8 cellular contexts compared by ENCODE assay signal in genomic region chr17:18256776-18257175, GRCh38. TPM values are rescaled to one million over a fixed set of nuclear protein-coding genes. Genes with fewer than 3 reads are reported as not detected.
DNase-seq lines count a peak whose midpoint lies in the region; ATAC-seq and TF ChIP-seq lines count a peak whose summit lies in the region.
"Had no signal": no experiment of that assay in that cellular context is flagged by ENCODE, and none has a peak within 500 bp of the region (broad histone marks: within the 10 kb centered on the region; RNA-seq: fewer than 3 reads in every experiment).

No MANE protein-coding gene starts in this region.

- H3K27ac ChIP-seq in heart left ventricle: peak overlapping the region in 8 of 12 donors; percentile 94 to 99 (median 99)

- peaks cover 10% of the 10 kb centered on the region for H3K4me1 Mint-ChIP-seq in type B pancreatic cell (ENCODE audit: unreplicated experiment)

- intact Hi-C loops in heart left ventricle (cut with DNase I) (loop anchor here in 2 of 10 donors (5.0 to 10.0 kb wide), 2 partner anchors 58 to 69 kb away; partner anchors contain the start of genes SMCR8 (in 1 of the 2) and TOP3A (in 1 of the 2)), cardiac septum (cut with DNase I) (no loop called here)

- TF ChIP-seq POLR2A in heart left ventricle (IDR thresholded peaks at IDR 0.05): no peak

- peaks cover 6 to 48% (median 38%) of the 10 kb centered on the region in 12 donors for H3K4me1 ChIP-seq in heart left ventricle

- H3K27ac Mint-ChIP-seq in type B pancreatic cell: peak overlapping the region; percentile 98

- no peaks in the 10 kb centered on the region for H3K9me3 Mint-ChIP-seq in type B pancreatic cell

- no peaks in the 10 kb centered on the region for H3K27me3 ChIP-seq in heart left ventricle
- H3K27me3 ChIP-seq: tibial nerve had no signal

- TF ChIP-seq CTCF in heart left ventricle (IDR thresholded peaks at IDR 0.05) (no peak), fibroblast of pulmonary artery (IDR thresholded peaks at IDR 0.05; ENCODE audit: low read length, missing control alignments) (no peak), type B pancreatic cell (conservative IDR thresholded peaks at IDR 0.05) (no peak)

- DNase-seq in heart left ventricle (no peak), cardiac septum (ENCODE audit: low spot score) (no peak), fibroblast of pulmonary artery (ENCODE audit: low read depth) (no peak), type B pancreatic cell (ENCODE audit: extremely low spot score, unreplicated experiment) (no peak), Kasumi-1 (lab: John Stamatoyannopoulos, UW) (no peak)
- DNase-seq: NCI-H2081 treated with DMSO at 0.1 percent for 48 hours had no signal

- H3K27me3 Mint-ChIP-seq in type B pancreatic cell: no peaks in the 10 kb centered on the region

- H3K36me3 Mint-ChIP-seq in type B pancreatic cell: no peaks in the 10 kb centered on the region

- H3K4me3 ChIP-seq in heart left ventricle: peak overlapping the region in 8 of 12 donors; percentile 68 to 100 (median 95)
- H3K4me3 ChIP-seq in fibroblast of pulmonary artery (replicated peaks; ENCODE audit: low read depth, low read length): peak overlapping the region; percentile 84

- no peaks in the 10 kb centered on the region for H3K9me3 ChIP-seq in heart left ventricle
- H3K9me3 ChIP-seq: tibial nerve had no signal

- H3K4me3 Mint-ChIP-seq in type B pancreatic cell: peak overlapping the region; percentile 98

- ATAC-seq in heart left ventricle (no peak), GM18861 (IDR thresholded peaks at IDR 0.05; ENCODE audit: unreplicated experiment) (no peak)

- H3K36me3 ChIP-seq in heart left ventricle: peaks cover 2 to 50% (median 46%) of the 10 kb centered on the region in 9 donors

- 73 to 88% (median 79%) methylated on average over 7 of the region's 7 CpGs for WGBS in heart left ventricle, 4 donors

RNA-seq across cellular contexts. Expression of gene FLII, which starts 1.8 kb away (rescaled TPM):
- total RNA-seq in heart left ventricle (100 to 1,000 TPM; 218 to 535 (median 307) TPM), cardiac septum (294 TPM), type B pancreatic cell (ENCODE audit: low replicate concordance) (248 and 320 TPM in 2 replicates)
- polyA plus RNA-seq in heart left ventricle: 100 to 1,000 TPM; 321 to 364 TPM

RNA-seq across cellular contexts. Expression of gene MIEF2, which starts 3.7 kb away (rescaled TPM):
- 10 to 100 TPM; 23.2 to 46.9 (median 26.7) TPM for total RNA-seq in heart left ventricle
- polyA plus RNA-seq in heart left ventricle: 10 to 100 TPM; 18.8 to 27.4 TPM
- total RNA-seq in cardiac septum: 28.0 TPM
- total RNA-seq in type B pancreatic cell (ENCODE audit: low replicate concordance): 17.9 and 31.2 TPM in 2 replicates

RNA-seq across cellular contexts. Expression of gene LLGL1, which starts 31.3 kb away (rescaled TPM):
- total RNA-seq in heart left ventricle: 10 to 100 TPM in 5 of 9 donors, 1 to 10 TPM in 4; 6.8 to 20.7 (median 10.8) TPM
- polyA plus RNA-seq in heart left ventricle: 1 to 10 TPM; 5.3 to 8.9 TPM
- total RNA-seq in cardiac septum: 9.6 TPM
- total RNA-seq in type B pancreatic cell (ENCODE audit: low replicate concordance): 35.1 and 61.2 TPM in 2 replicates

RNA-seq across cellular contexts. Expression of gene TOP3A, which starts 58.0 kb away (rescaled TPM):
- total RNA-seq in heart left ventricle (10 to 100 TPM in 8 of 9 donors, 1 to 10 TPM in 1; 9.4 to 26.1 (median 12.8) TPM), cardiac septum (14.1 TPM), type B pancreatic cell (ENCODE audit: low replicate concordance) (47.5 and 70.2 TPM in 2 replicates)
- 10 to 100 TPM in 1 of 2 donors, 1 to 10 TPM in 1; 9.7 to 14.8 TPM for polyA plus RNA-seq in heart left ventricle

RNA-seq across cellular contexts. Expression of gene SMCR8, which starts 58.3 kb away (rescaled TPM):
- 10 to 100 TPM in 8 of 9 donors, 1 to 10 TPM in 1; 9.7 to 17.6 (median 13.1) TPM for total RNA-seq in heart left ventricle
- 10 to 100 TPM in 1 of 2 donors, 1 to 10 TPM in 1; 2.9 to 10.7 TPM for polyA plus RNA-seq in heart left ventricle
- total RNA-seq in cardiac septum: 9.9 TPM
- total RNA-seq in type B pancreatic cell (ENCODE audit: low replicate concordance): 20.2 and 26.6 TPM in 2 replicates
